In the genomic region with DNA sequence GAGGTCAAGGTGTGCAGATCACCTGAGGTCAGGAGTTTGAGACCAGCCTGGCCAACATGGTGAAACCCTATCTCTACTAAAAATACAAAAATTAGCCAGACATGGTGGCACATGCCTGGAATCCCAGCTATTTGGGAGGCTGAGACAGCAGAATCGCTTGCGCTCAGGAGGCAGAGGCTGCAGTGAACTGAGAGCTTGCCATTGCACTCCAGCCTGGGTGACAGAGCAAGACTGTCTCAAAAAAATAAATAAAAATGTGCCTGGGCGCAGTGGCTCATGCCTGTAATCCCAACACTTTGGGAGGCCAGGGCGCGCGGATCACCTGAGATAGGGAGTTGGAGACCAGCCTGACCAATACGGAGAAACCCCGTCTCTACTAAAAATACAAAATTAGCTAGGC, we compare ENCODE assay signal across 1 cellular context. TPM values are rescaled to one million over a fixed set of nuclear protein-coding genes. Genes with fewer than 3 reads are reported as not detected.
"Had no signal": no experiment of that assay in that cellular context is flagged by ENCODE, and none has a peak within 500 bp of the region (broad histone marks: within the 10 kb centered on the region; RNA-seq: fewer than 3 reads in every experiment).

No MANE protein-coding gene starts in this region.

RNA-seq across cellular contexts. Expression of gene ZNF575, which starts 9.3 kb away (rescaled TPM):
- total RNA-seq: hepatocyte had no signal
